ENCODE assay signal across 11 cellular contexts in the genomic region with DNA sequence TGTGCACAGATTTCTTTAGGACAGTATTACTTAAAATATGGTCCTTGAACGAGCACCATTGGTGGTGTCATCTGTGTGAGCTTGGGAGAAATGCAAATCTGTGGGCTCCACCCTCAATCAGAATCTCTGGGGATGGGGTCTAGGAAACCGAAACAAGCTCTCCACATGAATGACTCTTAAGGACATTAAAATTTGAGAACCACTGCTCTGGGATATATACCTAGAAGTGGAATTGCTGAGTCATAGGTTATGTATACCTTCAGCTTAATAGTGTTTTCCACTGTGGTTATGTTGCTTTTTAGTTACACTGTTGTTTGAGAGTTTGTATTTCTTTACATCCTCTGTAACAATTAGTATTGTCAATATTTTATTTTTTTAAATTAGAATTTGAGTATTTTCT. TPM values are rescaled to one million over a fixed set of nuclear protein-coding genes. Genes with fewer than 3 reads are reported as not detected.
DNase-seq lines count a peak whose midpoint lies in the region; ATAC-seq, FAIRE-seq and TF ChIP-seq lines count a peak whose summit lies in the region.
"Had no signal": no experiment of that assay in that cellular context is flagged by ENCODE, and none has a peak within 500 bp of the region (broad histone marks: within the 10 kb centered on the region; RNA-seq: fewer than 3 reads in every experiment).

No MANE protein-coding gene starts in this region.

- in situ Hi-C loops in Panc1 (cut with HindIII; ENCODE audit: low pct_unique_long_range_greater_than_20kb, low sequenced_read_pairs), result no loop called here

- BruUV-seq in HCT116 (replicated peaks; lab: Mats Ljungman, UMichigan) (no TSS peak), Panc1 (replicated peaks; lab: Mats Ljungman, UMichigan) (no TSS peak)

- no peaks in the 10 kb centered on the region for H3K9me3 ChIP-seq in HCT116 (ENCODE audit: control insufficient read depth in 1 of 2, insufficient read depth in 1 of 2, low read depth in 1 of 2, low read length in 2 of 2)
- no peaks in the 10 kb centered on the region for H3K9me3 ChIP-seq in Panc1 (ENCODE audit: control insufficient read depth, insufficient read depth, low read depth, low read length)
- H3K9me3 ChIP-seq in keratinocyte (ENCODE audit: control insufficient read depth, low read depth, low read length), result no peaks in the 10 kb centered on the region
- H3K9me3 ChIP-seq in gastroesophageal sphincter, result no peaks in the 10 kb centered on the region
- H3K9me3 ChIP-seq in upper lobe of left lung, result no peaks in the 10 kb centered on the region

- no peak for FAIRE-seq in keratinocyte (lab: Jason Lieb, UNC)

- peaks cover 50% of the 10 kb centered on the region for H3K79me2 ChIP-seq in HCT116 (ENCODE audit: insufficient read depth, low read length)
- H3K79me2 ChIP-seq in keratinocyte (ENCODE audit: control insufficient read depth, insufficient read depth, low read length), result peaks cover 76% of the 10 kb centered on the region

- no peaks in the 10 kb centered on the region; the same call in 1 of the 2 replicates for H3K9me2 ChIP-seq in HCT116 (ENCODE audit: insufficient read depth)

- no peak for TF ChIP-seq RAD21 in HCT116 (IDR thresholded peaks at IDR 0.05; ENCODE audit: low read depth)

- H3K4me3 ChIP-seq in HCT116 (replicated peaks in 1 of 2; ENCODE audit: low read depth in 1 of 2, low read length in 2 of 2), result no peak overlapping the region
- no peak overlapping the region for H3K4me3 ChIP-seq in Panc1 (ENCODE audit: low read depth in 2 of 2, low read length in 2 of 2)
- H3K4me3 ChIP-seq in keratinocyte (ENCODE audit: control insufficient read depth in 2 of 3, extremely low read depth in 1 of 3, insufficient read depth in 2 of 3, low read depth in 1 of 3, low read length in 3 of 3), result no peak overlapping the region
- H3K4me3 ChIP-seq in gastroesophageal sphincter, result no peak overlapping the region
- no peak overlapping the region for H3K4me3 ChIP-seq in upper lobe of left lung

- TF ChIP-seq EP300 in gastroesophageal sphincter (IDR thresholded peaks at IDR 0.05) (no peak), upper lobe of left lung (IDR thresholded peaks at IDR 0.05) (no peak)

- RAD21 ChIA-PET in HCT116 (lab: Charles Lee; ENCODE audit: low non-redundant PET in 1 of 2, low total read pairs in 2 of 2, uncharacterized antibody in 2 of 2, unreplicated experiment in 2 of 2), result no interaction called here

- H3K27me3 ChIP-seq in HCT116 (ENCODE audit: insufficient read depth, low read length) (no peaks in the 10 kb centered on the region), Panc1 (ENCODE audit: control insufficient read depth, insufficient read depth, low read length) (no peaks in the 10 kb centered on the region), keratinocyte (ENCODE audit: control insufficient read depth, extremely low read depth, insufficient read depth, low read length) (no peaks in the 10 kb centered on the region), gastroesophageal sphincter (no peaks in the 10 kb centered on the region), upper lobe of left lung (no peaks in the 10 kb centered on the region)

- dilution Hi-C loops in keratinocyte (cut with MboI; ENCODE audit: extremely low pct_ligation_motif_present, low sequenced_read_pairs), result no loop called here

- H3K4me2 ChIP-seq in HCT116 (ENCODE audit: low read length), result peak overlapping the region; percentile 3; the same call in 1 of the 2 replicates
- peak overlapping the region; percentile 36 for H3K4me2 ChIP-seq in keratinocyte (ENCODE audit: control insufficient read depth, extremely low read depth, insufficient read depth, low read depth, low read length)

- no peaks in the 10 kb centered on the region for H3K9me1 ChIP-seq in keratinocyte (ENCODE audit: control insufficient read depth, extremely low read depth, insufficient read depth, low read length)

- H3K27ac ChIP-seq in HCT116 (ENCODE audit: low read depth, low read length) (no peak overlapping the region), Panc1 (ENCODE audit: low read length) (peak overlapping the region; percentile 5; the same call in 1 of the 2 replicates), keratinocyte (ENCODE audit: control insufficient read depth, insufficient read depth, low read length) (peak overlapping the region; percentile 9), gastroesophageal sphincter (no peak overlapping the region), upper lobe of left lung (no peak overlapping the region)

- CTCF ChIA-PET in HCT116 (lab: Charles Lee) (no interaction called here), Panc1 (lab: Charles Lee) (interaction anchor here (0.6 kb wide), 1 partner anchor 43 kb away, joined by 3 read pairs; no protein-coding TSS in a partner anchor)

- DNase-seq in NCI-H524 (lab: John Stamatoyannopoulos, UW) (peak; percentile 4 to 19), NCI-H524 treated with DMSO at 0.1 percent for 48 hours (lab: John Stamatoyannopoulos, UW) (no peak), HCT116 (ENCODE audit: low read depth, low spot score) (no peak), Panc1 (ENCODE audit: low read depth, low spot score) (no peak), keratinocyte (ENCODE audit: low read depth, low spot score) (no peak), upper lobe of left lung (no peak)
- DNase-seq: activated gamma-delta T cell, caudate nucleus, kidney glomerular epithelial cell had no signal

- TF ChIP-seq POLR2A in HCT116 (IDR thresholded peaks at IDR 0.05; ENCODE audit: borderline replicate concordance, extremely low read depth, insufficient read depth, insufficient read length) (no peak), gastroesophageal sphincter (IDR thresholded peaks at IDR 0.05) (no peak), upper lobe of left lung (IDR thresholded peaks at IDR 0.05) (no peak)

- POLR2A ChIA-PET in HCT116 (lab: Charles Lee), result no interaction called here
- POLR2A ChIA-PET in Panc1 (lab: Charles Lee), result no interaction called here

- H4K20me1 ChIP-seq in HCT116 (ENCODE audit: insufficient read depth) (no peaks in the 10 kb centered on the region), keratinocyte (ENCODE audit: control insufficient read depth, extremely low read depth, insufficient read depth, low read length) (no peaks in the 10 kb centered on the region)

- H3K36me3 ChIP-seq in HCT116 (ENCODE audit: control insufficient read depth in 1 of 2, insufficient read depth in 2 of 2, low read length in 2 of 2) (no peaks in the 10 kb centered on the region), Panc1 (ENCODE audit: control insufficient read depth, insufficient read depth, low read length) (no peaks in the 10 kb centered on the region), keratinocyte (ENCODE audit: control insufficient read depth in 2 of 2, extremely low read depth in 1 of 2, insufficient read depth in 2 of 2, low read length in 2 of 2) (no peaks in the 10 kb centered on the region), gastroesophageal sphincter (no peaks in the 10 kb centered on the region), upper lobe of left lung (no peaks in the 10 kb centered on the region)

- ATAC-seq in HCT116, result no peak
- peak; percentile 67 for ATAC-seq in Panc1
- no peak for ATAC-seq in GM21825 (IDR thresholded peaks at IDR 0.05; ENCODE audit: unreplicated experiment)
- no peak for ATAC-seq in gastroesophageal sphincter
- no peak for ATAC-seq in upper lobe of left lung (ENCODE audit: low FRiP score in 2 of 2)

- intact Hi-C loops in HCT116 (cut with micrococcal nuclease), result no loop called here
- intact Hi-C loops in Panc1 (cut with micrococcal nuclease; ENCODE audit: unreplicated experiment), result no loop called here

- peaks cover 0 to 6% of the 10 kb centered on the region in 2 experiments; a peak in 2 of 4 replicates for H3K4me1 ChIP-seq in HCT116 (ENCODE audit: control insufficient read depth in 1 of 2, insufficient read depth in 2 of 2, low read length in 2 of 2)
- peaks cover 42% of the 10 kb centered on the region for H3K4me1 ChIP-seq in Panc1 (ENCODE audit: control insufficient read depth, insufficient read depth, low read length)
- peaks cover 20% of the 10 kb centered on the region for H3K4me1 ChIP-seq in keratinocyte (ENCODE audit: control insufficient read depth, extremely low read depth, insufficient read depth, low read length)
- peaks cover 7 to 59% (median 12%) of the 10 kb centered on the region in 3 donors for H3K4me1 ChIP-seq in gastroesophageal sphincter
- H3K4me1 ChIP-seq in upper lobe of left lung, result peaks cover 0 to 14% (median 3%) of the 10 kb centered on the region in 4 donors

- TF ChIP-seq CTCF in HCT116 (IDR thresholded peaks at IDR 0.05 in 2 of 3, conservative IDR thresholded peaks at IDR 0.05 in 1 of 3; ENCODE audit: borderline replicate concordance in 1 of 3, insufficient read depth in 1 of 3, low read depth in 2 of 3, low read length in 2 of 3) (no peak), Panc1 (IDR thresholded peaks at IDR 0.05) (no peak), keratinocyte (optimal IDR thresholded peaks at IDR 0.05 in 1 of 3, IDR thresholded peaks at IDR 0.05 in 1 of 3, conservative IDR thresholded peaks at IDR 0.05 in 1 of 3; ENCODE audit: extremely low read depth in 1 of 3, insufficient read depth in 2 of 3, low read length in 3 of 3) (no peak), gastroesophageal sphincter (IDR thresholded peaks at IDR 0.05) (no peak), upper lobe of left lung (IDR thresholded peaks at IDR 0.05) (no peak)

- H2AFZ ChIP-seq in HCT116 (ENCODE audit: low read depth, low read length, poor library complexity, severe bottlenecking) (no peak overlapping the region), keratinocyte (ENCODE audit: control insufficient read depth, low read length) (no peak overlapping the region)

- H3K9ac ChIP-seq in HCT116 (ENCODE audit: low read length) (no peak overlapping the region), keratinocyte (ENCODE audit: control insufficient read depth, extremely low read depth, insufficient read depth, low read length) (no peak overlapping the region)

- 93 to 96% methylated on average over 2 of the region's 2 CpGs for WGBS in gastroesophageal sphincter (ENCODE audit: low coverage in 1 of 2), 2 donors
- WGBS in upper lobe of left lung, 2 donors, result 86 to 91% methylated on average over 2 of the region's 2 CpGs

TF ChIP-seq in HCT116, 20 proteins besides CTCF, POLR2A, EP300 and RAD21 (continues in another document):
- no peak for TF ChIP-seq CBX3 (IDR thresholded peaks at IDR 0.05; ENCODE audit: low read depth)

RNA-seq across cellular contexts. Expression of a gene that starts 24.0 kb away (rescaled TPM):
- 10.2 TPM for total RNA-seq in HCT116 (2021; ENCODE audit: unreplicated experiment)
- polyA plus RNA-seq in HCT116 (2012), result 1.8 and 2.0 TPM in 2 replicates
- 22.1 TPM for total RNA-seq in Panc1 (2021; ENCODE audit: unreplicated experiment)
- 9.9 TPM for polyA plus RNA-seq in Panc1 (2012; ENCODE audit: insufficient read length)
- polyA plus RNA-seq in keratinocyte, result 4.0 to 7.0 TPM (median 6.0 TPM) in 3 replicates
- polyA plus RNA-seq in keratinocyte (2011; ENCODE audit: low read depth), result 1.9 TPM
- polyA plus RNA-seq in keratinocyte (2011; cell fraction: cytosol; rRNA removed), result 3.2 and 6.6 TPM in 2 replicates
- 3.8 and 4.2 TPM in 2 replicates for polyA plus RNA-seq in keratinocyte (2011; cell fraction: nucleus; rRNA removed)
- polyA plus RNA-seq in keratinocyte (2012; ENCODE audit: low replicate concordance), result 4.7 TPM in 2 replicates
- polyA minus RNA-seq in keratinocyte, result 0.43 to 6.5 TPM (median 3.9 TPM) in 3 replicates
- polyA minus RNA-seq in keratinocyte (2011; cell fraction: cytosol; rRNA and poly(A)+ RNA removed), result 12.1 TPM
- 9.5 and 11.9 TPM in 2 replicates for polyA minus RNA-seq in keratinocyte (2011; cell fraction: nucleus; rRNA and poly(A)+ RNA removed)
- 10 to 100 TPM; 12.5 to 20.9 (median 18.6) TPM for total RNA-seq in gastroesophageal sphincter
- 10 to 100 TPM; 20.2 to 44.1 (median 27.1) TPM for total RNA-seq in upper lobe of left lung

Comparison
In these comparisons a context has a peak if more than half of its experiments do, and no peak if none do; other contexts are left out.
1. DNase-seq: peak in NCI-H524 (2 of 2); none in NCI-H524 treated with DMSO at 0.1 percent for 48 hours (single experiment), HCT116 (single experiment), Panc1 (single experiment), keratinocyte (single experiment) and upper lobe of left lung (0 of 2).
2. H3K27ac ChIP-seq: peak in Panc1 (single experiment) and keratinocyte (single experiment); none in HCT116 (single experiment), gastroesophageal sphincter (0 of 4) and upper lobe of left lung (0 of 4).